In the genomic region with DNA sequence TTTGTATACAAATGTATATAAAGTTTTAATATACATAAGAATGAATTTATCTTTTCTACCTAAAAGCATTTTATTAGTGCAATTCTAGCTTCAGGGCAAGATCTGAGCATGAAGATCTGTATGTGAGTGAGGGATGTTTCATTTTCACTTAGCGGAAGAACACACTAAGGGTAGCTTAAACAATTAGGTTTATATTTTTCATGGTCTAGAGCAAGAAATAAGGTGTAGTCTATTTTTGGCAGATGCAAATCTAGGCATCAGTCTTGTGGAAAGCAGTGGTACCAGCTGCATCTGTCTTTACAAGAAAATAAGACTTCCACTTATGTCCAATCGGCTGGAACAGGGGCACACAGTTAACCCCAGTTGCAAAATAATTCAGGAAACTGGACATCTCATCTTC, we compare ENCODE assay signal across 32 cellular contexts.
A peak's percentile ranks its signal among the peaks of the same experiment; 100 is the strongest.
DNase-seq lines count a peak whose midpoint lies in the region; ATAC-seq and TF ChIP-seq lines count a peak whose summit lies in the region.
"Had no signal": no experiment of that assay in that cellular context is flagged by ENCODE, and none has a peak within 500 bp of the region (broad histone marks: within the 10 kb centered on the region; RNA-seq: fewer than 3 reads in every experiment).

No MANE protein-coding gene starts in this region.

- H3K27me3 Mint-ChIP-seq in naive B cell, result no peaks in the 10 kb centered on the region
- H3K27me3 Mint-ChIP-seq in WTC11 (ENCODE audit: low read depth), result no peaks in the 10 kb centered on the region
- H3K27me3 Mint-ChIP-seq: CD8-positive, alpha-beta memory T cell; IgD-negative memory B cell had no signal

- peak overlapping the region; percentile 80 for H3K27ac ChIP-seq in SU-DHL-6 (ENCODE audit: low read depth, low read length)
- H3K27ac ChIP-seq: A549, HL-60, KMS-11, SK-N-MC had no signal

- H3K9me3 ChIP-seq in SU-DHL-6 (ENCODE audit: insufficient read depth, low read length), result peaks cover 3% of the 10 kb centered on the region; the same call in 1 of the 2 replicates
- H3K9me3 ChIP-seq: A549 had no signal

- CTCF ChIA-PET in WTC11 (lab: Charles Lee), result no interaction called here

- peak overlapping the region; percentile 49 for H3K4me3 ChIP-seq in SU-DHL-6 (ENCODE audit: insufficient read depth, low read length, poor library complexity, severe bottlenecking)
- H3K4me3 ChIP-seq: A549, SK-N-MC had no signal

- POLR2A ChIA-PET in WTC11 (lab: Charles Lee), result no interaction called here

- H3K4me3 Mint-ChIP-seq in naive B cell (peak overlapping the region in 1 of 8 donors; percentile 13), WTC11 (no peak overlapping the region)
- H3K4me3 Mint-ChIP-seq: CD14-positive monocyte; CD8-positive, alpha-beta memory T cell; T-helper 1 cell treated with Interleukin-12 subunit alpha and Interleukin-12 subunit beta and Interleukin-4 antibody, amounts not matched to agents 30 μg/mL and 1 μg/mL, for 36 hours had no signal

- H3K4me1 Mint-ChIP-seq in naive B cell (peaks cover 0 to 13% (median 0%) of the 10 kb centered on the region in 3 donors), WTC11 (no peaks in the 10 kb centered on the region)
- H3K4me1 Mint-ChIP-seq: CD14-positive monocyte; CD8-positive, alpha-beta memory T cell had no signal

- no peaks in the 10 kb centered on the region for H4K20me1 ChIP-seq in SU-DHL-6 (ENCODE audit: low read depth, low read length)

- H3K9me2 ChIP-seq in SU-DHL-6 (replicated peaks; ENCODE audit: insufficient read depth, low read length), result no peaks in the 10 kb centered on the region; the same call in 1 of the 2 replicates

- H3K36me3 ChIP-seq in SU-DHL-6 (ENCODE audit: low read length), result no peaks in the 10 kb centered on the region

- peak overlapping the region; percentile 59 for H2AFZ ChIP-seq in SU-DHL-6 (ENCODE audit: low read depth, low read length, severe bottlenecking)

- H3K4me2 ChIP-seq in SU-DHL-6 (ENCODE audit: low read depth, low read length, poor library complexity, severe bottlenecking), result peak overlapping the region; percentile 71
- H3K4me2 ChIP-seq: A549, KMS-11 had no signal

- peaks cover 0 to 7% (median 4%) of the 10 kb centered on the region in 7 donors for H3K9me3 Mint-ChIP-seq in naive B cell
- peaks cover 3% of the 10 kb centered on the region for H3K9me3 Mint-ChIP-seq in WTC11
- H3K9me3 Mint-ChIP-seq: T-helper 1 cell treated with Interleukin-12 subunit alpha and Interleukin-12 subunit beta and Interleukin-4 antibody, amounts not matched to agents 30 μg/mL and 1 μg/mL, for 36 hours had no signal

- ATAC-seq in GM18517 (IDR thresholded peaks at IDR 0.05; ENCODE audit: unreplicated experiment) (peak; percentile 53), HG02840 (IDR thresholded peaks at IDR 0.05; ENCODE audit: low FRiP score, unreplicated experiment) (peak; percentile 88), naive B cell (ENCODE audit: low read depth in 2 of 2) (peak; percentile 63 to 81), WTC11 (no peak), GM21619 (IDR thresholded peaks at IDR 0.05; ENCODE audit: unreplicated experiment) (no peak), HG03521 (IDR thresholded peaks at IDR 0.05; ENCODE audit: unreplicated experiment) (no peak), Right ventricle myocardium superior (ENCODE audit: poor library complexity) (no peak)
- ATAC-seq: A549, Panc1 had no signal

- peak; percentile 5 for DNase-seq in naive B cell
- no peak for DNase-seq in WTC11 (ENCODE audit: low spot score)
- no peak for DNase-seq in Right ventricle myocardium superior
- DNase-seq: AML-193; Calu3; CD8-positive, alpha-beta memory T cell; DMS79 treated with DMSO at 0.1 percent for 48 hours; GF-D8; HCEC 1CT; NCI-H1092; NCI-H1417 treated with DMSO at 0.1 percent for 48 hours; NCI-H187; NCI-H2081 treated with DMSO at 0.1 percent for 48 hours; NCI-H2171; NCI-H345; NCI-H510A treated with DMSO at 0.1 percent for 48 hours; NK-92 treated with Interleukin-12 subunit alpha and Interleukin-12 subunit beta, amount 100 ng/mL, for 24 hours; SIG-M5; SW 1271 had no signal

- intact Hi-C loops in Right ventricle myocardium superior (cut with DNase I), result no loop called here

- no peak for TF ChIP-seq CTCF in SU-DHL-6 (IDR thresholded peaks at IDR 0.05; ENCODE audit: insufficient read depth, low read length, poor library complexity, severe bottlenecking)
- no peak for TF ChIP-seq CTCF in WTC11 (IDR thresholded peaks at IDR 0.05)

- peak overlapping the region; percentile 50 for H3K9ac ChIP-seq in SU-DHL-6 (ENCODE audit: low read length)
- H3K9ac ChIP-seq: KMS-11 had no signal

- no peaks in the 10 kb centered on the region for H3K79me2 ChIP-seq in SU-DHL-6 (ENCODE audit: insufficient read depth, low read length)

- H3K27me3 ChIP-seq in SU-DHL-6 (ENCODE audit: low read length), result no peaks in the 10 kb centered on the region

- no peaks in the 10 kb centered on the region for H3K36me3 Mint-ChIP-seq in naive B cell
- no peaks in the 10 kb centered on the region for H3K36me3 Mint-ChIP-seq in WTC11
- H3K36me3 Mint-ChIP-seq: CD14-positive monocyte; CD8-positive, alpha-beta memory T cell; IgD-negative memory B cell had no signal

- H3K27ac Mint-ChIP-seq in naive B cell, result peak overlapping the region in 2 of 6 donors; percentile 13
- H3K27ac Mint-ChIP-seq in WTC11, result no peak overlapping the region
- H3K27ac Mint-ChIP-seq: CD14-positive monocyte; CD8-positive, alpha-beta memory T cell; T-helper 1 cell treated with Interleukin-12 subunit alpha and Interleukin-12 subunit beta and Interleukin-4 antibody, amounts not matched to agents 30 μg/mL and 1 μg/mL, for 36 hours had no signal

- no peaks in the 10 kb centered on the region; the same call in none of the 2 replicates for H3F3A ChIP-seq in SU-DHL-6 (ENCODE audit: insufficient read depth)

TF ChIP-seq in WTC11, 78 proteins besides CTCF, POLR2A, EP300 and RAD21:
- TF ChIP-seq, protein P1, sequence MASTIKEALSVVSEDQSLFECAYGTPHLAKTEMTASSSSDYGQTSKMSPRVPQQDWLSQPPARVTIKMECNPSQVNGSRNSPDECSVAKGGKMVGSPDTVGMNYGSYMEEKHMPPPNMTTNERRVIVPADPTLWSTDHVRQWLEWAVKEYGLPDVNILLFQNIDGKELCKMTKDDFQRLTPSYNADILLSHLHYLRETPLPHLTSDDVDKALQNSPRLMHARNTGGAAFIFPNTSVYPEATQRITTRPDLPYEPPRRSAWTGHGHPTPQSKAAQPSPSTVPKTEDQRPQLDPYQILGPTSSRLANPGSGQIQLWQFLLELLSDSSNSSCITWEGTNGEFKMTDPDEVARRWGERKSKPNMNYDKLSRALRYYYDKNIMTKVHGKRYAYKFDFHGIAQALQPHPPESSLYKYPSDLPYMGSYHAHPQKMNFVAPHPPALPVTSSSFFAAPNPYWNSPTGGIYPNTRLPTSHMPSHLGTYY (CRISPR knock-in tag; IDR thresholded peaks at IDR 0.05), result no peak
- TF ChIP-seq FOXP1 (CRISPR knock-in tag; IDR thresholded peaks at IDR 0.05; ENCODE audit: borderline replicate concordance) (no peak), ZNF317 (CRISPR knock-in tag; IDR thresholded peaks at IDR 0.05; ENCODE audit: borderline replicate concordance, low read depth) (no peak), CBFB (CRISPR knock-in tag; IDR thresholded peaks at IDR 0.05; ENCODE audit: low read depth) (no peak), ZNF121 (CRISPR knock-in tag; IDR thresholded peaks at IDR 0.05) (no peak), PRRX2 (CRISPR knock-in tag; IDR thresholded peaks at IDR 0.05) (no peak), FOXJ3 (CRISPR knock-in tag; IDR thresholded peaks at IDR 0.05; ENCODE audit: borderline replicate concordance) (no peak), CREB1 (CRISPR knock-in tag; IDR thresholded peaks at IDR 0.05) (no peak), ZNF671 (CRISPR knock-in tag; IDR thresholded peaks at IDR 0.05) (no peak), NFATC4 (CRISPR knock-in tag; IDR thresholded peaks at IDR 0.05) (no peak)
- TF ChIP-seq, protein P2, sequence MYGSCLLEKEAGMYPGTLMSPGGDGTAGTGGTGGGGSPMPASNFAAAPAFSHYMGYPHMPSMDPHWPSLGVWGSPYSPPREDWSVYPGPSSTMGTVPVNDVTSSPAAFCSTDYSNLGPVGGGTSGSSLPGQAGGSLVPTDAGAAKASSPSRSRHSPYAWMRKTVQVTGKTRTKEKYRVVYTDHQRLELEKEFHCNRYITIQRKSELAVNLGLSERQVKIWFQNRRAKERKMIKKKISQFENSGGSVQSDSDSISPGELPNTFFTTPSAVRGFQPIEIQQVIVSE (CRISPR knock-in tag; IDR thresholded peaks at IDR 0.05; ENCODE audit: borderline replicate concordance), result no peak
- TF ChIP-seq, protein P3, sequence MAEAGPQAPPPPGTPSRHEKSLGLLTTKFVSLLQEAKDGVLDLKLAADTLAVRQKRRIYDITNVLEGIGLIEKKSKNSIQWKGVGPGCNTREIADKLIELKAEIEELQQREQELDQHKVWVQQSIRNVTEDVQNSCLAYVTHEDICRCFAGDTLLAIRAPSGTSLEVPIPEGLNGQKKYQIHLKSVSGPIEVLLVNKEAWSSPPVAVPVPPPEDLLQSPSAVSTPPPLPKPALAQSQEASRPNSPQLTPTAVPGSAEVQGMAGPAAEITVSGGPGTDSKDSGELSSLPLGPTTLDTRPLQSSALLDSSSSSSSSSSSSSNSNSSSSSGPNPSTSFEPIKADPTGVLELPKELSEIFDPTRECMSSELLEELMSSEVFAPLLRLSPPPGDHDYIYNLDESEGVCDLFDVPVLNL (CRISPR knock-in tag; IDR thresholded peaks at IDR 0.05; ENCODE audit: borderline replicate concordance, low read depth), result no peak

Comparison
In these comparisons a context has a peak if more than half of its experiments do, and no peak if none do; other contexts are left out.
1. ATAC-seq: peak in GM18517 (single experiment), HG02840 (single experiment) and naive B cell (2 of 2); none in WTC11 (single experiment), GM21619 (single experiment), HG03521 (single experiment) and Right ventricle myocardium superior (single experiment).